1 cellular context compared by ENCODE assay signal in the genomic region with DNA sequence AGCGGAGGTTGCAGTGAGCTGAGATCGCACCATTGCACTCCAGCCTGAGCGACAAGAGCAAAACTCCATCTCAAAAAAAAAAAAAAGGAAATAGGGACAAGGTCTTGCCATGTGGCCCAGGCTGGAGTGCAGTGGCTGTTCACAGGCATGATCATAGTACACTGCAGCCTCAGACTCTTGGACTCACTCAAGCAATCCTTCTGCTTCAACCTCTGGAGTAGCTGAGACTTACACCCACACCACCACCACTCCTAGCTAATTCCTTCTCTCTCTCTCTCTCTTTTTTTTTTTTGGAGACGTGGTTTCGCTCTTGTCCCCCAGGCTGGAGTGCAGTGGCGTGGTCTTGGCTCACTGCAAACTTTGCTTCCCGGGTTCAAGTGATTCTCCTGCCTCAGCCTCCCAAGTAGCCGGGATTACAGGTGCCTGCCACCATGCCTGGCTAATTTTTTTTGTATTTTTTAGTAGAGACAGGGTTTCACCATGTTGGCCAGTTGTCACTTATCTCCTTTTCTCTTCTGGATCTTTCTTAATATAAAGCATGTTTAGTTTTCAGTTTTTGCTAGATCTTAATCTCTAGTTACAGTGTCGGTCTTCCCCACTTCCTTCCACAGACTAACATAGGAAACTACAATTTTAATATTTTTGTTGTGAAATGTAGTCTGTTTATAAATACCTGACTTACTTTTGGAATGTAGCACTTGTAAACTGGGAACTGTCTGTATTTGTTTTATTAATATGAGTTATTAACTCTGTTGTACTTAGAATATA.
TF ChIP-seq lines count a peak whose summit lies in the region.

No MANE protein-coding gene starts in this region.

TF ChIP-seq in K562, 482 proteins besides CTCF, POLR2A, EP300 and RAD21:
- no peak for TF ChIP-seq PHB2 (IDR thresholded peaks at IDR 0.05; ENCODE audit: low read depth)
- TF ChIP-seq FOS (IDR thresholded peaks at IDR 0.05; ENCODE audit: extremely low read depth, insufficient read length): no peak
- no peak for TF ChIP-seq ZNF23 (CRISPR knock-in tag; IDR thresholded peaks at IDR 0.05)
- no peak for TF ChIP-seq ZNF512 (tag; IDR thresholded peaks at IDR 0.05)
- TF ChIP-seq ZBTB2 (IDR thresholded peaks at IDR 0.05): no peak
- no peak for TF ChIP-seq RBM22 (IDR thresholded peaks at IDR 0.05; ENCODE audit: low read depth, low read length, poor library complexity, severe bottlenecking)
- no peak for TF ChIP-seq ZNF707 (CRISPR knock-in tag; conservative IDR thresholded peaks at IDR 0.05)
- no peak for TF ChIP-seq ZNF347 (CRISPR knock-in tag; IDR thresholded peaks at IDR 0.05; ENCODE audit: low read depth)
- TF ChIP-seq BRF1 (IDR thresholded peaks at IDR 0.05; ENCODE audit: borderline replicate concordance, extremely low read depth, insufficient read length): no peak
- no peak for TF ChIP-seq ZNF140 (CRISPR knock-in tag; IDR thresholded peaks at IDR 0.05)
- TF ChIP-seq, protein P1, sequence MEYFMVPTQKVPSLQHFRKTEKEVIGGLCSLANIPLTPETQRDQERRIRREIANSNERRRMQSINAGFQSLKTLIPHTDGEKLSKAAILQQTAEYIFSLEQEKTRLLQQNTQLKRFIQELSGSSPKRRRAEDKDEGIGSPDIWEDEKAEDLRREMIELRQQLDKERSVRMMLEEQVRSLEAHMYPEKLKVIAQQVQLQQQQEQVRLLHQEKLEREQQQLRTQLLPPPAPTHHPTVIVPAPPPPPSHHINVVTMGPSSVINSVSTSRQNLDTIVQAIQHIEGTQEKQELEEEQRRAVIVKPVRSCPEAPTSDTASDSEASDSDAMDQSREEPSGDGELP (CRISPR knock-in tag; IDR thresholded peaks at IDR 0.05; ENCODE audit: borderline replicate concordance): no peak
- no peak for TF ChIP-seq EHMT2 (IDR thresholded peaks at IDR 0.05)
- no peak for TF ChIP-seq HOMEZ (CRISPR knock-in tag; IDR thresholded peaks at IDR 0.05)
- TF ChIP-seq ZBTB34 (CRISPR knock-in tag; IDR thresholded peaks at IDR 0.05): no peak
- TF ChIP-seq SIX5 (IDR thresholded peaks at IDR 0.05; ENCODE audit: borderline replicate concordance in 1 of 2, insufficient read depth in 1 of 2, low read depth in 1 of 2, low read length in 2 of 2): no peak
- TF ChIP-seq SMC3 (conservative IDR thresholded peaks at IDR 0.05; ENCODE audit: insufficient read depth, low read depth, low read length): no peak
